In the genomic region with DNA sequence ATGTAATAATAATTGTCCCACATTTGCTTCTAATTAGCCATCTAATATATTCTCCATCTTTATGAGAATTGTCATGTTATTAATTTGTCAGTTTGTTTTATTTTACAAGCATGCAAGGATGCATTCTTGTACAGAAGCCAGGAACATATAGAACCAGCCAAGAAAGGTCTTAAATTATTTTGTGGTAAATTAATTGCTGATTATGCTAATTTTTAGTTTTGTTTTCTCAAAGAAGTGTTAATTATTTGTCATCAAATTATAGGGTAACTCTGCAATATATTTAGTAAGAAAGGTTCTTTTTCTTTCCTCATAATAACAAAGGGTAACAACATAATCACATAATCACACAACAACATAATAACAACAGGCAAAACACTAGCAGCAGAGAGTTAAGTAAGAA, we compare ENCODE assay signal across 25 cellular contexts. TPM values are rescaled to one million over a fixed set of nuclear protein-coding genes. Genes with fewer than 3 reads are reported as not detected.
A peak's percentile ranks its signal among the peaks of the same experiment; 100 is the strongest.
DNase-seq lines count a peak whose midpoint lies in the region; ATAC-seq, FAIRE-seq and TF ChIP-seq lines count a peak whose summit lies in the region.
"Had no signal": no experiment of that assay in that cellular context is flagged by ENCODE, and none has a peak within 500 bp of the region (broad histone marks: within the 10 kb centered on the region; RNA-seq: fewer than 3 reads in every experiment).

No MANE protein-coding gene starts in this region.

- H3K27ac Mint-ChIP-seq in MCF 10A (ENCODE audit: low read depth, unreplicated experiment), result peak overlapping the region; percentile 44
- H3K27ac Mint-ChIP-seq: CD14-positive monocyte; CD4-positive, alpha-beta T cell; CD8-positive, alpha-beta memory T cell; H9 had no signal

- H3K36me3 ChIP-seq in mammary epithelial cell (ENCODE audit: insufficient read depth, low read length), result no peaks in the 10 kb centered on the region
- peaks cover 0 to 3% of the 10 kb centered on the region in 2 experiments; a peak in 1 of 4 replicates for H3K36me3 ChIP-seq in GM12878 (ENCODE audit: control insufficient read depth in 2 of 2, insufficient read depth in 2 of 2, low read length in 1 of 2)
- no peaks in the 10 kb centered on the region for H3K36me3 ChIP-seq in lower lobe of right lung
- H3K36me3 ChIP-seq: BE2C; BLaER1 treated with 17β-estradiol and CSF1 and Interleukin-3, amounts not matched to agents 10 nM and 100 nM had no signal

- peaks cover 12% of the 10 kb centered on the region for H3K27me3 Mint-ChIP-seq in MCF 10A (ENCODE audit: insufficient read depth, unreplicated experiment)

- H3K27ac ChIP-seq in mammary epithelial cell (ENCODE audit: insufficient read depth, low read depth, low read length) (no peak overlapping the region), GM12878 (ENCODE audit: control insufficient read depth, insufficient read depth) (peak overlapping the region; percentile 81), lower lobe of right lung (no peak overlapping the region)
- H3K27ac ChIP-seq: 22Rv1; BLaER1 treated with 17β-estradiol and CSF1 and Interleukin-3, amounts not matched to agents 10 nM and 100 nM; GM23248 had no signal

- H3K9me3 ChIP-seq in mammary epithelial cell (replicated peaks; ENCODE audit: insufficient read depth, low read length) (no peaks in the 10 kb centered on the region), GM12878 (replicated peaks; ENCODE audit: control insufficient read depth, insufficient read depth, low read length) (peaks cover 5% of the 10 kb centered on the region), lower lobe of right lung (no peaks in the 10 kb centered on the region)
- H3K9me3 ChIP-seq: BE2C had no signal

- no peak for TF ChIP-seq EP300 in GM12878 (IDR thresholded peaks at IDR 0.05; ENCODE audit: borderline replicate concordance in 1 of 2, control insufficient read depth in 1 of 2, low read depth in 2 of 2, low read length in 2 of 2)

- TF ChIP-seq POLR2A in GM12878 (IDR thresholded peaks at IDR 0.05; ENCODE audit: low read depth, low read length), result no peak

- H3K9me3 Mint-ChIP-seq in MCF 10A (ENCODE audit: unreplicated experiment), result no peaks in the 10 kb centered on the region
- H3K9me3 Mint-ChIP-seq: CD4-positive, alpha-beta T cell; CD8-positive, alpha-beta memory T cell had no signal

- RAD21 ChIA-PET in GM12878 (lab: Charles Lee; ENCODE audit: unreplicated experiment), result interaction anchor here (0.6 to 3.6 kb wide), 4 partner anchors 11 to 751 kb away, joined by 3 to 11 read pairs (median 5); no protein-coding TSS in a partner anchor

- CTCF ChIA-PET in MCF 10A (lab: Yijun Ruan, JAX), result interaction anchor here (0.8 to 1.7 kb wide), 2 partner anchors 13 to 20 kb away, joined by 3 to 12 read pairs; no protein-coding TSS in a partner anchor
- CTCF ChIA-PET in mammary epithelial cell (lab: Charles Lee; ENCODE audit: low non-redundant PET), result no interaction called here
- CTCF ChIA-PET in GM12878 (lab: Yijun Ruan, JAX), result interaction anchor here (0.7 to 6.4 kb wide), 3 partner anchors 17 to 72 kb away, joined by 4 to 50 read pairs (median 6); no protein-coding TSS in a partner anchor

- no peak for TF ChIP-seq RAD21 in GM12878 (IDR thresholded peaks at IDR 0.05; ENCODE audit: insufficient read depth, low read depth, low read length)

- TF ChIP-seq CTCF in MCF 10A (IDR thresholded peaks at IDR 0.05; ENCODE audit: unreplicated experiment) (no peak), mammary epithelial cell (conservative IDR thresholded peaks at IDR 0.05 in 1 of 2, IDR thresholded peaks at IDR 0.05 in 1 of 2; ENCODE audit: extremely low read depth in 1 of 2, insufficient read depth in 1 of 2, low read depth in 1 of 2, low read length in 2 of 2) (no peak), GM12878 (IDR thresholded peaks at IDR 0.05 in 2 of 3, conservative IDR thresholded peaks at IDR 0.05 in 1 of 3; ENCODE audit: control insufficient read depth in 2 of 3, extremely low read depth in 1 of 3, insufficient read depth in 1 of 3, low read depth in 3 of 3, low read length in 3 of 3) (no peak), lower lobe of right lung (IDR thresholded peaks at IDR 0.05) (no peak)

- peaks cover 11% of the 10 kb centered on the region for H3K4me1 Mint-ChIP-seq in MCF 10A (ENCODE audit: insufficient read depth, unreplicated experiment)

- dilution Hi-C loops in mammary epithelial cell (cut with HindIII; ENCODE audit: low sequenced_read_pairs), result no loop called here

- DNase-seq in MCF 10A (ENCODE audit: unreplicated experiment), result no peak
- DNase-seq in mammary epithelial cell, result no peak
- no peak for DNase-seq in GM12878 (ENCODE audit: low read depth, low spot score)
- no peak for DNase-seq in lower lobe of right lung
- DNase-seq: ACHN; AML-193; BE2C; CD4-positive, alpha-beta T cell; CD8-positive, alpha-beta memory T cell; DMS 273 treated with DMSO at 0.1 percent for 48 hours; EL; GDM1; GM23248; H9 had no signal

- no peak overlapping the region for H3K4me3 Mint-ChIP-seq in MCF 10A (ENCODE audit: unreplicated experiment)
- H3K4me3 Mint-ChIP-seq: CD14-positive monocyte; CD4-positive, alpha-beta T cell; CD8-positive, alpha-beta memory T cell; H9 had no signal

- peaks cover 14% of the 10 kb centered on the region for H3K4me1 ChIP-seq in mammary epithelial cell (ENCODE audit: insufficient read depth, low read length)
- peaks cover 29% of the 10 kb centered on the region for H3K4me1 ChIP-seq in GM12878 (ENCODE audit: control insufficient read depth, insufficient read depth, low read length)
- H3K4me1 ChIP-seq in lower lobe of right lung, result peaks cover 18% of the 10 kb centered on the region
- H3K4me1 ChIP-seq: BE2C had no signal

- intact Hi-C loops in MCF 10A (cut with micrococcal nuclease), result no loop called here
- intact Hi-C loops in mammary epithelial cell (cut with micrococcal nuclease), result no loop called here
- intact Hi-C loops in GM12878 (cut with micrococcal nuclease; ENCODE audit: unreplicated experiment), result no loop called here
- intact Hi-C loops in lower lobe of right lung (cut with DNase I), result no loop called here

- no peaks in the 10 kb centered on the region for H3K36me3 Mint-ChIP-seq in MCF 10A (ENCODE audit: insufficient read depth, unreplicated experiment)
- H3K36me3 Mint-ChIP-seq: CD14-positive monocyte; CD8-positive, alpha-beta memory T cell had no signal

- ATAC-seq in GM12878 (no peak), HG03378 (IDR thresholded peaks at IDR 0.05; ENCODE audit: unreplicated experiment) (no peak), GM19324 (IDR thresholded peaks at IDR 0.05; ENCODE audit: low FRiP score, unreplicated experiment) (no peak), lower lobe of right lung (no peak)
- ATAC-seq: HCT116 had no signal

- H3K27me3 ChIP-seq in mammary epithelial cell (ENCODE audit: insufficient read depth, low read length) (peaks cover 18% of the 10 kb centered on the region), GM12878 (replicated peaks in 1 of 2; ENCODE audit: control insufficient read depth in 2 of 2, insufficient read depth in 2 of 2, low read length in 1 of 2) (no peaks in the 10 kb centered on the region; a peak in 1 of 4 replicates), lower lobe of right lung (ENCODE audit: low read depth) (peaks cover 33% of the 10 kb centered on the region)

- H3K4me3 ChIP-seq in mammary epithelial cell (replicated peaks in 1 of 3; ENCODE audit: insufficient read depth in 1 of 3, low read depth in 2 of 3, low read length in 3 of 3) (no peak overlapping the region), GM12878 (no peak overlapping the region), lower lobe of right lung (no peak overlapping the region)
- H3K4me3 ChIP-seq: BLaER1 treated with 17β-estradiol and CSF1 and Interleukin-3, amounts not matched to agents 10 nM and 100 nM; GM23248 had no signal

- FAIRE-seq in GM12878 (lab: Jason Lieb, UNC) (no peak), endometrium (lab: Jason Lieb, UNC) (peak; percentile 39)
- FAIRE-seq: A204.1, D721Med, GM12891 had no signal

- in situ Hi-C loops in mammary epithelial cell (cut with MboI; ENCODE audit: low sequenced_read_pairs in 2 of 2), result loop anchor here in 1 of 2 donors (25.0 kb wide), 1 partner anchor 437 kb away; no protein-coding TSS in a partner anchor
- in situ Hi-C loops in GM12878 (cut with MboI), result no loop called here

- POLR2A ChIA-PET in MCF 10A (lab: Yijun Ruan, JAX), result interaction anchor here (0.5 to 1.8 kb wide), 4 partner anchors 13 to 1386 kb away, joined by 3 to 9 read pairs (median 3); no protein-coding TSS in a partner anchor
- POLR2A ChIA-PET in GM12878 (lab: Charles Lee), result no interaction called here

- BruUV-seq in MCF 10A (replicated peaks; lab: Mats Ljungman, UMichigan), result no TSS peak
- no TSS peak for BruUV-seq in mammary epithelial cell (replicated peaks; lab: Mats Ljungman, UMichigan)
- no TSS peak for BruUV-seq in GM12878 (replicated peaks; lab: Mats Ljungman, UMichigan)

- H3K79me2 ChIP-seq in mammary epithelial cell (ENCODE audit: insufficient read depth, low read length) (no peaks in the 10 kb centered on the region), GM12878 (ENCODE audit: control insufficient read depth, insufficient read depth, low read length) (peaks cover 53% of the 10 kb centered on the region)

- SMC1A ChIA-PET in GM12878 (lab: Charles Lee; ENCODE audit: uncharacterized antibody, unreplicated experiment), result interaction anchor here (1.3 to 2.7 kb wide), 5 partner anchors 18 to 48 kb away, joined by 3 to 11 read pairs (median 5); no protein-coding TSS in a partner anchor

- H4K20me1 ChIP-seq in mammary epithelial cell (ENCODE audit: insufficient read depth, low read length) (no peaks in the 10 kb centered on the region), GM12878 (ENCODE audit: control insufficient read depth, insufficient read depth) (no peaks in the 10 kb centered on the region)
- H4K20me1 ChIP-seq: BLaER1 treated with 17β-estradiol and CSF1 and Interleukin-3, amounts not matched to agents 10 nM and 100 nM had no signal

- no peak overlapping the region for H3K4me2 ChIP-seq in mammary epithelial cell (ENCODE audit: insufficient read depth, low read depth, low read length)
- peak overlapping the region; percentile 47; the same call in 1 of the 2 replicates for H3K4me2 ChIP-seq in GM12878 (ENCODE audit: control insufficient read depth, insufficient read depth)

- H2AFZ ChIP-seq in mammary epithelial cell (ENCODE audit: low read depth, low read length) (no peak overlapping the region), GM12878 (ENCODE audit: control insufficient read depth, low read depth, low read length) (no peak overlapping the region)
- H2AFZ ChIP-seq: GM23248 had no signal

- H3K9ac ChIP-seq in mammary epithelial cell (ENCODE audit: insufficient read depth, low read length) (no peak overlapping the region), GM12878 (ENCODE audit: control insufficient read depth, insufficient read depth, low read length) (no peak overlapping the region)
- H3K9ac ChIP-seq: BLaER1 treated with 17β-estradiol and CSF1 and Interleukin-3, amounts not matched to agents 10 nM and 100 nM; GM23248 had no signal

RNA-seq across cellular contexts. Expression of gene CLIC6, which starts 5.7 kb away (rescaled TPM):
- not detected in 2 replicates for total RNA-seq in MCF 10A (2022)
- under 1 TPM in 1 of 2 donors, not detected in 1; 0.07 TPM for total RNA-seq in mammary epithelial cell
- polyA plus RNA-seq in mammary epithelial cell, result not detected
- not detected for polyA minus RNA-seq in mammary epithelial cell
- total RNA-seq in GM12878 (2013; cell fraction: nucleolus; rRNA removed), result 7.1 and 7.6 TPM in 2 replicates
- total RNA-seq in GM12878 (2014; rRNA removed), result 9.3 and 10.0 TPM in 2 replicates
- 10.8 and 10.9 TPM in 2 replicates for total RNA-seq in GM12878 (2014; rRNA removed; fragmentation: Illumina TruSeq; extraction: Trizol)
- 31.9 and 34.1 TPM in 2 replicates for total RNA-seq in GM12878 (2021)
- 13.8 TPM for polyA plus RNA-seq in GM12878 (2011; ENCODE audit: low read depth)
- polyA plus RNA-seq in GM12878 (2011; rRNA removed), result 5.7 and 6.6 TPM in 2 replicates
- polyA plus RNA-seq in GM12878 (2011; cell fraction: cytosol; rRNA removed), result 3.2 and 5.1 TPM in 2 replicates
- 3.4 and 5.3 TPM in 2 replicates for polyA plus RNA-seq in GM12878 (2011; cell fraction: nucleus; rRNA removed)
- polyA plus RNA-seq in GM12878 (2012), result 16.6 and 19.3 TPM in 2 replicates
- polyA plus RNA-seq in GM12878 (2014; fragmentation: Illumina TruSeq; extraction: Trizol), result 32.2 and 39.5 TPM in 2 replicates
- 10 to 100 TPM in 1 of 2 experiments, 1 to 10 TPM in 1; 8.4 to 15.4 TPM for polyA plus RNA-seq in GM12878 (2014; fragmentation: Nextera tagmentation; extraction: Ambion mirVana)
- 13.0 and 13.4 TPM in 2 replicates for polyA plus RNA-seq in GM12878 (2014; rRNA removed)
- polyA plus RNA-seq in GM12878 (2016; fragmentation: Nextera tagmentation; extraction: Ambion mirVana), result 10 to 100 TPM in 1 of 2 experiments, 1 to 10 TPM in 1; 9.0 to 11.4 TPM
- polyA minus RNA-seq in GM12878 (2011; rRNA and poly(A)+ RNA removed), result 1.6 and 2.3 TPM in 2 replicates
- 1.7 and 2.1 TPM in 2 replicates for polyA minus RNA-seq in GM12878 (2011; cell fraction: cytosol; rRNA and poly(A)+ RNA removed)
- 0.85 and 1.7 TPM in 2 replicates for polyA minus RNA-seq in GM12878 (2011; cell fraction: nucleus; rRNA and poly(A)+ RNA removed)
- total RNA-seq in lower lobe of right lung, result 23.5 TPM
- total RNA-seq: GM23248, H4 had no signal
- polyA plus RNA-seq: CD14-positive monocyte had no signal

RNA-seq across cellular contexts. Expression of gene RCAN1, which starts 59.6 kb away (rescaled TPM):
- 11.9 and 18.4 TPM in 2 replicates for total RNA-seq in MCF 10A (2022)
- 10 to 100 TPM; 28.8 to 60.7 TPM for total RNA-seq in mammary epithelial cell
- 8.5 TPM for polyA plus RNA-seq in mammary epithelial cell
- polyA minus RNA-seq in mammary epithelial cell, result 5.5 TPM
- 1.9 and 2.1 TPM in 2 replicates for total RNA-seq in GM12878 (2013; cell fraction: nucleolus; rRNA removed)
- total RNA-seq in GM12878 (2014; rRNA removed), result 10.1 and 10.5 TPM in 2 replicates
- 11.0 and 11.4 TPM in 2 replicates for total RNA-seq in GM12878 (2014; rRNA removed; fragmentation: Illumina TruSeq; extraction: Trizol)
- total RNA-seq in GM12878 (2021), result 11.1 and 12.9 TPM in 2 replicates
- polyA plus RNA-seq in GM12878 (2011; ENCODE audit: low read depth), result 4.7 TPM
- polyA plus RNA-seq in GM12878 (2011; rRNA removed), result 6.7 and 8.0 TPM in 2 replicates
- 3.1 and 3.3 TPM in 2 replicates for polyA plus RNA-seq in GM12878 (2011; cell fraction: cytosol; rRNA removed)
- polyA plus RNA-seq in GM12878 (2011; cell fraction: nucleus; rRNA removed), result 1.9 and 2.8 TPM in 2 replicates
- 5.2 and 5.7 TPM in 2 replicates for polyA plus RNA-seq in GM12878 (2012)
- 12.2 and 13.5 TPM in 2 replicates for polyA plus RNA-seq in GM12878 (2014; fragmentation: Illumina TruSeq; extraction: Trizol)
- polyA plus RNA-seq in GM12878 (2014; fragmentation: Nextera tagmentation; extraction: Ambion mirVana), result 1 to 10 TPM; 5.1 to 8.8 TPM
- 10.1 and 11.2 TPM in 2 replicates for polyA plus RNA-seq in GM12878 (2014; rRNA removed)
- 10 to 100 TPM in 1 of 2 experiments, 1 to 10 TPM in 1; 2.8 to 12.3 TPM for polyA plus RNA-seq in GM12878 (2016; fragmentation: Nextera tagmentation; extraction: Ambion mirVana)
- 4.7 and 4.8 TPM in 2 replicates for polyA minus RNA-seq in GM12878 (2011; rRNA and poly(A)+ RNA removed)
- 1.3 and 3.5 TPM in 2 replicates for polyA minus RNA-seq in GM12878 (2011; cell fraction: cytosol; rRNA and poly(A)+ RNA removed)
- polyA minus RNA-seq in GM12878 (2011; cell fraction: nucleus; rRNA and poly(A)+ RNA removed), result 0.85 and 1.7 TPM in 2 replicates
- total RNA-seq in lower lobe of right lung, result 22.9 TPM
